28 cellular contexts compared by ENCODE assay signal in the genomic region with DNA sequence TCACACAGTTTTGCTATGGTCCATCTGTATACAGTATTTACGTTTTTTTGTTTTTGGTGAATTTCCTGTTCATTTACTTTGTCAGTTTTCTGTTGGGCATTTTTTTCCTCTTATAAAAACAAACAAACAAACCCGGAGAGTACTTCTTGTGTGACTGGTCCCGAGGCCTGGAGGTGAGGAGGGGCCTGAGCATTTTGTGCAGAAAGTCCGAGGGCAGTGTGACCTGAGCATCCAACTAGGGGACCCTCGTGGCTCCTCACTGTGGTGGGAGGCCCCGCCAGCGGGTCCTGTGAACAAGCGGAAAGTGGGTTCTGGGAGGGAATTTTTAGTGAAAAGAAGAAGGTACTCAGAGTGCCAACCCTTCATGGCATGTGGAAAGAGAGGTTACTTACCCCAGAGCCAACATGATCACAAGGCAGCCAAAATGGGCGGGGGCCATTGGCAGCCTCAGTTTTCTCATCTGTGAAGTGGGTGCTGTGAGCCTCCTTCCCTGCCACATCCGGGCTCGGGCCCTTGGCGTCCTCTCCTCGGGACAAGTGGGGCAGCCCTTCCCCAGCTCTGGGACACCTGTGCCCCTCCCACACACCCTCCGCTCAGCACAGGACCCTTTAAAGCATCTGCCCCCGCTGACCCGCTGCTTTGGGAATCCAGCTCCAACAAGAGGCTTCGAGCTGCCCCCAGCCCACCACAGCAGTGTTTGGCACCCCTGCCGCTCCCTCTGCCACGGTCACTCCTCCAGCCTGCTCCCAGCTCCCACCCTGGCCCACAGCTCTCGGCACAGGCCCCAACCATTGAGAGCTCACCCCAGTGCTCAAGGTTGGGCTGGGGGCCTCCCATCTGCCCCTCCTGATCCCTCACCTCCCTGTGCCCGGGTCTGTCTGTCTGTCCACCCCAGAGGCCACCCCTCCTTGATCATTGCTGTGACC. TPM values are rescaled to one million over a fixed set of nuclear protein-coding genes. Genes with fewer than 3 reads are reported as not detected.
"Had no signal": no experiment of that assay in that cellular context is flagged by ENCODE, and none has a peak within 500 bp of the region (broad histone marks: within the 10 kb centered on the region; RNA-seq: fewer than 3 reads in every experiment).

No MANE protein-coding gene starts in this region.

- FAIRE-seq: colon, islet of Langerhans, urothelium cell line had no signal

- ATAC-seq: activated CD4-positive, CD25-positive, alpha-beta regulatory T cell treated with anti-CD3 and anti-CD28 coated beads, Interleukin-2, amount 50 U/mL, for 24 hours; activated CD8-positive, alpha-beta T cell treated with anti-CD3 and anti-CD28 coated beads, Interleukin-2, amount 10 ng/mL, durations not matched to agents 7 days and 5 days; activated naive CD8-positive, alpha-beta T cell treated with anti-CD3 and anti-CD28 coated beads, Interleukin-2, amount 50 U/mL, for 24 hours; foreskin keratinocyte; left colon; lower lobe of right lung; stimulated activated effector memory CD8-positive, alpha-beta T cell treated with anti-CD3 and anti-CD28 coated beads, Interleukin-12 subunit alpha, Interleukin-12 subunit beta, amount 100 ng/mL, for 72 hours had no signal

- H3K27me3 Mint-ChIP-seq: activated CD4-positive, alpha-beta T cell treated with anti-CD3 and anti-CD28 coated beads, Interleukin-2, amount 10 ng/mL, durations not matched to agents 7 days and 5 days; activated naive CD4-positive, alpha-beta T cell treated with anti-CD3 and anti-CD28 coated beads, Interleukin-2, amount 10 ng/mL, durations not matched to agents 7 days and 5 days had no signal

- H3K4me3 ChIP-seq: lower lobe of right lung, skin epidermis, thoracic aorta had no signal

- H3K36me3 ChIP-seq: brain microvascular endothelial cell, lower lobe of right lung, thoracic aorta had no signal

- H3K27ac Mint-ChIP-seq: activated CD4-positive, alpha-beta T cell treated with anti-CD3 and anti-CD28 coated beads, Interleukin-2, amount 10 ng/mL, durations not matched to agents 7 days and 5 days; activated CD8-positive, alpha-beta T cell treated with anti-CD3 and anti-CD28 coated beads, Interleukin-2, amount 10 ng/mL, durations not matched to agents 7 days and 5 days; activated naive CD4-positive, alpha-beta T cell treated with anti-CD3 and anti-CD28 coated beads, Interleukin-2, amount 10 ng/mL, durations not matched to agents 7 days and 5 days; activated naive CD8-positive, alpha-beta T cell treated with anti-CD3 and anti-CD28 coated beads, Interleukin-2, amount 50 U/mL, for 24 hours; activated T-cell treated with anti-CD3 and anti-CD28 coated beads, Interleukin-2, amount 50 U/mL, for 24 hours; endodermal cell; nephron progenitor cell; progenitor cell of endocrine pancreas; stimulated activated effector memory CD8-positive, alpha-beta T cell treated with anti-CD3 and anti-CD28 coated beads, Interleukin-12 subunit alpha, Interleukin-12 subunit beta, amount 100 ng/mL, for 72 hours had no signal

- H3K4me1 ChIP-seq: foreskin keratinocyte, lower lobe of right lung had no signal

- H3K9me3 Mint-ChIP-seq: activated CD4-positive, alpha-beta T cell treated with anti-CD3 and anti-CD28 coated beads, Interleukin-2, amount 10 ng/mL, durations not matched to agents 7 days and 5 days; activated naive CD4-positive, alpha-beta T cell treated with anti-CD3 and anti-CD28 coated beads, Interleukin-2, amount 10 ng/mL, durations not matched to agents 7 days and 5 days; activated naive CD8-positive, alpha-beta T cell treated with anti-CD3 and anti-CD28 coated beads, Interleukin-2, amount 50 U/mL, for 24 hours; activated T-cell treated with anti-CD3 and anti-CD28 coated beads, Interleukin-2, amount 50 U/mL, for 24 hours; endodermal cell; nephron progenitor cell; stimulated activated effector memory CD8-positive, alpha-beta T cell treated with anti-CD3 and anti-CD28 coated beads, Interleukin-12 subunit alpha, Interleukin-12 subunit beta, amount 100 ng/mL, for 72 hours had no signal

- H3K27me3 ChIP-seq: brain microvascular endothelial cell, foreskin keratinocyte had no signal

- H3K27ac ChIP-seq: brain microvascular endothelial cell, foreskin keratinocyte, lower lobe of right lung, skin epidermis, thoracic aorta had no signal

- H3K36me3 Mint-ChIP-seq: activated naive CD4-positive, alpha-beta T cell treated with anti-CD3 and anti-CD28 coated beads, Interleukin-2, amount 10 ng/mL, durations not matched to agents 7 days and 5 days; stimulated activated effector memory CD8-positive, alpha-beta T cell treated with anti-CD3 and anti-CD28 coated beads, Interleukin-12 subunit alpha, Interleukin-12 subunit beta, amount 100 ng/mL, for 72 hours had no signal

- DNase-seq: activated CD4-positive, alpha-beta T cell treated with anti-CD3 and anti-CD28 coated beads, Interleukin-2, amount 10 ng/mL, durations not matched to agents 7 days and 5 days; activated CD8-positive, alpha-beta T cell treated with anti-CD3 and anti-CD28 coated beads, Interleukin-2, amount 10 ng/mL, durations not matched to agents 7 days and 5 days; activated naive CD4-positive, alpha-beta T cell treated with anti-CD3 and anti-CD28 coated beads, Interleukin-2, amount 10 ng/mL, durations not matched to agents 7 days and 5 days; activated naive CD8-positive, alpha-beta T cell treated with anti-CD3 and anti-CD28 coated beads, Interleukin-2, amount 50 U/mL, for 24 hours; activated T-cell treated with anti-CD3 and anti-CD28 coated beads, Interleukin-2, amount 50 U/mL, for 24 hours; central memory CD4-positive, alpha-beta T cell; endodermal cell; foreskin keratinocyte; hippocampal formation; lower lobe of right lung; midbrain; nephron progenitor cell; occipital lobe; stimulated activated CD4-positive, alpha-beta T cell treated with anti-CD3 and anti-CD28 coated beads, Interleukin-15, amount 100 ng/mL, for 24 hours; stimulated activated CD4-positive, alpha-beta T cell treated with anti-CD3 and anti-CD28 coated beads, Interleukin-4, amount 100 ng/mL, for 1 hour had no signal

- H3K4me1 Mint-ChIP-seq: activated CD4-positive, alpha-beta T cell treated with anti-CD3 and anti-CD28 coated beads, Interleukin-2, amount 10 ng/mL, durations not matched to agents 7 days and 5 days; activated naive CD4-positive, alpha-beta T cell treated with anti-CD3 and anti-CD28 coated beads, Interleukin-2, amount 10 ng/mL, durations not matched to agents 7 days and 5 days; activated naive CD8-positive, alpha-beta T cell treated with anti-CD3 and anti-CD28 coated beads, Interleukin-2, amount 50 U/mL, for 24 hours; stimulated activated effector memory CD8-positive, alpha-beta T cell treated with anti-CD3 and anti-CD28 coated beads, Interleukin-12 subunit alpha, Interleukin-12 subunit beta, amount 100 ng/mL, for 72 hours had no signal

- H3K4me3 Mint-ChIP-seq: activated CD4-positive, alpha-beta T cell treated with anti-CD3 and anti-CD28 coated beads, Interleukin-2, amount 10 ng/mL, durations not matched to agents 7 days and 5 days; activated CD8-positive, alpha-beta T cell treated with anti-CD3 and anti-CD28 coated beads, Interleukin-2, amount 10 ng/mL, durations not matched to agents 7 days and 5 days; activated naive CD4-positive, alpha-beta T cell treated with anti-CD3 and anti-CD28 coated beads, Interleukin-2, amount 10 ng/mL, durations not matched to agents 7 days and 5 days; activated naive CD8-positive, alpha-beta T cell treated with anti-CD3 and anti-CD28 coated beads, Interleukin-2, amount 50 U/mL, for 24 hours; activated T-cell treated with anti-CD3 and anti-CD28 coated beads, Interleukin-2, amount 50 U/mL, for 24 hours; endodermal cell; nephron progenitor cell; stimulated activated effector memory CD8-positive, alpha-beta T cell treated with anti-CD3 and anti-CD28 coated beads, Interleukin-12 subunit alpha, Interleukin-12 subunit beta, amount 100 ng/mL, for 72 hours had no signal

- H3K9me3 ChIP-seq: lower lobe of right lung, thoracic aorta had no signal

RNA-seq across cellular contexts. Expression of gene GPR78, which starts 22.8 kb away (rescaled TPM):
- total RNA-seq: activated CD4-positive, alpha-beta T cell treated with anti-CD3 and anti-CD28 coated beads, Interleukin-2, amount 10 ng/mL, durations not matched to agents 7 days and 5 days; activated CD8-positive, alpha-beta T cell treated with anti-CD3 and anti-CD28 coated beads, Interleukin-2, amount 10 ng/mL, durations not matched to agents 7 days and 5 days; epithelial cell of proximal tubule; foreskin keratinocyte; occipital lobe; T-helper 1 cell treated with Interleukin-12 subunit alpha and Interleukin-12 subunit beta and Interleukin-4 antibody, amounts not matched to agents 30 ng/mL and 1 ng/mL, for 36 hours; thoracic aorta had no signal
- polyA plus RNA-seq: aorta, foreskin keratinocyte had no signal

RNA-seq across cellular contexts. Expression of gene CPZ, which starts 35.2 kb away (rescaled TPM):
- total RNA-seq: activated CD4-positive, alpha-beta T cell treated with anti-CD3 and anti-CD28 coated beads, Interleukin-2, amount 10 ng/mL, durations not matched to agents 7 days and 5 days; foreskin keratinocyte; T-helper 1 cell treated with Interleukin-12 subunit alpha and Interleukin-12 subunit beta and Interleukin-4 antibody, amounts not matched to agents 30 ng/mL and 1 ng/mL, for 36 hours had no signal
- polyA plus RNA-seq: foreskin keratinocyte had no signal
